In the genomic region with DNA sequence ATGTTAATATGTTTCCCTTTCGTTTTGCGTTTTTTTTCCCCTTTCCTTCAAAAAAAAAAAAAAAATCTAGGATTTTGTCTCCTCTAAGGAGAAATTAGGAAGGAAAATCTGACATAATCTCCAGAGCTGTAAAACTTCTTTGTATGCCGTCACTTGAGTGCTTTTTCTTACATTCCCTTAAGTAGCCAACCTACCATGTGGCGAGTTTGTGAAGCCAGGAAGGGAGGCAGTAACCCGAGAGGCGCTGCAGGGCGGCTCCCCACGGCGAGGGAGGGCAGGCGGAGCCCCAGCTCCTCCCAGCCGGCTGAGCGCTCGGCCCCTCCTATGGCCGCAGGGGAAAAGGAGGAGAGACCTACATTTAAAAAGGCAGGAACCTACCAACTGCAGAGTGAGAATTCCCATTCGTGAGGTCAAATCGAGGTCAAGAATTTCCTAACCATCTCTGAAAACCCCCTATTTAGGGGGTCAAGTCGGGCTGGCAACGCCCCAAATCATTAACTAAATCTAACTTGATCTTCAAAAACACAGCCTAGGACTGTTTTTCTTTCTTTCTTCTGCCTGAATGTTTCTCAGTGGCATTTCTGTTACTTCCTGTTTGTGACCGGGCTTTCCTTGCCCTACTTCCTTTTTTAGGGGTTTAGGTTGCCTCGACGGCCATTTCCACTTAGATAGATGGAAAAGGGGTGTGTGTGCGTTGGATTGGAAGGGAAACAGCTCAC, we compare ENCODE assay signal across 1 cellular context.
TF ChIP-seq lines count a peak whose summit lies in the region.

No MANE protein-coding gene starts in this region.

TF ChIP-seq in HCT116, 20 proteins besides CTCF, POLR2A, EP300 and RAD21 (continued from another document):
- TF ChIP-seq TCF7L2 (IDR thresholded peaks at IDR 0.05; ENCODE audit: borderline replicate concordance, extremely low read depth, insufficient read depth, insufficient read length) (no peak), ELF1 (IDR thresholded peaks at IDR 0.05; ENCODE audit: borderline replicate concordance, low read depth) (peak; percentile 40; the same call in 1 of the 2 replicates), CEBPB (IDR thresholded peaks at IDR 0.05; ENCODE audit: low read depth) (0 out of 2 replicates have a peak, but pooled peaks have one; percentile 17), CBX3 (IDR thresholded peaks at IDR 0.05; ENCODE audit: low read depth) (no peak; the same call in 1 of the 2 replicates), SP1 (IDR thresholded peaks at IDR 0.05; ENCODE audit: low read depth) (peak; percentile 61), ATF3 (IDR thresholded peaks at IDR 0.05) (no peak), SIN3A (IDR thresholded peaks at IDR 0.05; ENCODE audit: low read depth) (0 out of 2 replicates have a peak, but pooled peaks have one; percentile 34), FOSL1 (IDR thresholded peaks at IDR 0.05; ENCODE audit: low read depth) (no peak), ZNF274 (IDR thresholded peaks at IDR 0.05; ENCODE audit: low read depth, low read length) (no peak), EZH2 (IDR thresholded peaks at IDR 0.05) (no peak), POLR2AphosphoS5 (IDR thresholded peaks at IDR 0.05; ENCODE audit: low read depth, low read length) (peak; percentile 59), EZH2phosphoT487 (IDR thresholded peaks at IDR 0.05; ENCODE audit: borderline replicate concordance) (no peak), JUND (IDR thresholded peaks at IDR 0.05) (peak; percentile 36; the same call in 1 of the 2 replicates), SRF (IDR thresholded peaks at IDR 0.05; ENCODE audit: low read depth) (peak; percentile 74; the same call in 1 of the 2 replicates)
- TF ChIP-seq, protein P1, sequence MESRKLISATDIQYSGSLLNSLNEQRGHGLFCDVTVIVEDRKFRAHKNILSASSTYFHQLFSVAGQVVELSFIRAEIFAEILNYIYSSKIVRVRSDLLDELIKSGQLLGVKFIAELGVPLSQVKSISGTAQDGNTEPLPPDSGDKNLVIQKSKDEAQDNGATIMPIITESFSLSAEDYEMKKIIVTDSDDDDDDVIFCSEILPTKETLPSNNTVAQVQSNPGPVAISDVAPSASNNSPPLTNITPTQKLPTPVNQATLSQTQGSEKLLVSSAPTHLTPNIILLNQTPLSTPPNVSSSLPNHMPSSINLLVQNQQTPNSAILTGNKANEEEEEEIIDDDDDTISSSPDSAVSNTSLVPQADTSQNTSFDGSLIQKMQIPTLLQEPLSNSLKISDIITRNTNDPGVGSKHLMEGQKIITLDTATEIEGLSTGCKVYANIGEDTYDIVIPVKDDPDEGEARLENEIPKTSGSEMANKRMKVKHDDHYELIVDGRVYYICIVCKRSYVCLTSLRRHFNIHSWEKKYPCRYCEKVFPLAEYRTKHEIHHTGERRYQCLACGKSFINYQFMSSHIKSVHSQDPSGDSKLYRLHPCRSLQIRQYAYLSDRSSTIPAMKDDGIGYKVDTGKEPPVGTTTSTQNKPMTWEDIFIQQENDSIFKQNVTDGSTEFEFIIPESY (IDR thresholded peaks at IDR 0.05; ENCODE audit: extremely low read depth, insufficient replicate concordance, low read length): no peak
TF ChIP-seq in HCT116: peak in this region for 10.
